In genomic region chr18:59902180-59902992, GRCh38 we compare ENCODE assay signal across 9 cellular contexts. TPM values are rescaled to one million over a fixed set of nuclear protein-coding genes. Genes with fewer than 3 reads are reported as not detected.
DNase-seq lines count a peak whose midpoint lies in the region; ATAC-seq and TF ChIP-seq lines count a peak whose summit lies in the region.
"Had no signal": no experiment of that assay in that cellular context is flagged by ENCODE, and none has a peak within 500 bp of the region (broad histone marks: within the 10 kb centered on the region; RNA-seq: fewer than 3 reads in every experiment).

No MANE protein-coding gene starts in this region.

- H3K4me1 Mint-ChIP-seq in IgD-negative memory B cell = peaks cover 41 to 62% (median 52%) of the 10 kb centered on the region in 3 donors

- H3K79me2 ChIP-seq in mesendoderm (ENCODE audit: control insufficient read depth, insufficient read depth, low read length) = peaks cover 24% of the 10 kb centered on the region

- H2BK15ac ChIP-seq in mesendoderm (replicated peaks; ENCODE audit: low read depth) = no peak overlapping the region

- H3K4ac ChIP-seq in mesendoderm (ENCODE audit: low read depth, low read length) = no peak overlapping the region

- peak overlapping the region; percentile 72 to 99 (median 97) for H3K4me3 Mint-ChIP-seq in IgD-negative memory B cell

- peak overlapping the region; percentile 20 to 70 (median 62) for H3K27ac Mint-ChIP-seq in IgD-negative memory B cell

- no peaks in the 10 kb centered on the region for H3K27me3 ChIP-seq in mesendoderm (ENCODE audit: insufficient read depth, low read length, poor library complexity)

- H3K9me3 Mint-ChIP-seq in IgD-negative memory B cell = no peaks in the 10 kb centered on the region

- TF ChIP-seq CTCF in astrocyte of the cerebellum (IDR thresholded peaks at IDR 0.05; ENCODE audit: low read depth, low read length, missing control alignments) = no peak

- H2AK5ac ChIP-seq in mesendoderm (ENCODE audit: low read length) = no peak overlapping the region

- no CpG with 5 or more reads among the region's 8 CpGs for WGBS in mesendoderm (ENCODE audit: extremely low coverage, insufficient coverage, low lambda C conversion rate)

- H3K18ac ChIP-seq in mesendoderm (ENCODE audit: low read length) = no peak overlapping the region

- no peaks in the 10 kb centered on the region for H3K27me3 Mint-ChIP-seq in IgD-negative memory B cell

- no peak overlapping the region for H2BK120ac ChIP-seq in mesendoderm (ENCODE audit: low read depth, low read length)

- H4K8ac ChIP-seq in mesendoderm (ENCODE audit: low read depth, low read length) = no peak overlapping the region

- H3K56ac ChIP-seq in mesendoderm (ENCODE audit: low read length) = no peak overlapping the region

- in situ Hi-C loops in astrocyte of the cerebellum (cut with HindIII; ENCODE audit: low sequenced_read_pairs) = no loop called here

- H3K79me1 ChIP-seq in mesendoderm (ENCODE audit: low read length) = peaks cover 1% of the 10 kb centered on the region

- no peaks in the 10 kb centered on the region for H3K36me3 ChIP-seq in mesendoderm (ENCODE audit: control insufficient read depth, insufficient read depth, low read length)

- H3K9ac ChIP-seq in mesendoderm (ENCODE audit: low read length) = peak overlapping the region; percentile 33

- peak; percentile 85 for DNase-seq in EH (ENCODE audit: low read depth)
- peak; percentile 80 for DNase-seq in astrocyte of the cerebellum (ENCODE audit: low read depth)
- DNase-seq in mesendoderm = no peak
- no peak for DNase-seq in COLO829 (ENCODE audit: low spot score)
- DNase-seq in NCI-H82 (lab: John Stamatoyannopoulos, UW) = no peak
- DNase-seq: stimulated activated CD4-positive, alpha-beta T cell treated with anti-CD3 and anti-CD28 coated beads, Interleukin-12 subunit alpha, Interleukin-12 subunit beta, amount 100 ng/mL, for 4 hours had no signal

- H3K36me3 Mint-ChIP-seq in IgD-negative memory B cell = peaks cover 2% of the 10 kb centered on the region

- H3K4me2 ChIP-seq in mesendoderm (ENCODE audit: low read length) = peak overlapping the region; percentile 28

- H3K23ac ChIP-seq in mesendoderm (ENCODE audit: low read length) = no peak overlapping the region

- H2BK5ac ChIP-seq in mesendoderm (ENCODE audit: low read length) = no peak overlapping the region

- peaks cover 15% of the 10 kb centered on the region for H3K4me1 ChIP-seq in mesendoderm (ENCODE audit: control insufficient read depth, low read depth, low read length)

- no peak overlapping the region for H3K27ac ChIP-seq in mesendoderm (ENCODE audit: low read depth, low read length)

- peak overlapping the region; percentile 86 for H3K4me3 ChIP-seq in astrocyte of the cerebellum (ENCODE audit: low read depth, low read length)
- H3K4me3 ChIP-seq in mesendoderm (ENCODE audit: low read length) = no peak overlapping the region

- no peak overlapping the region for H4K5ac ChIP-seq in mesendoderm (ENCODE audit: low read length)

- ATAC-seq in HG03025 (IDR thresholded peaks at IDR 0.05; ENCODE audit: low FRiP score, unreplicated experiment) (no peak), HG02870 (IDR thresholded peaks at IDR 0.05; ENCODE audit: unreplicated experiment) (no peak)

RNA-seq across cellular contexts. Expression of gene PMAIP1, which starts 2.6 kb away (rescaled TPM):
- 89.4 TPM for polyA plus RNA-seq in IgD-negative memory B cell
- polyA plus RNA-seq in mesendoderm (2013, experiment 1 of 2) = 64.9 TPM
- polyA plus RNA-seq in mesendoderm (2013, experiment 2 of 2) = 64.6 TPM

Comparison
In these comparisons a context has a peak if more than half of its experiments do, and no peak if none do; other contexts are left out.
1. DNase-seq: peak in EH (single experiment) and astrocyte of the cerebellum (single experiment); none in mesendoderm (single experiment), COLO829 (single experiment) and NCI-H82 (single experiment).